9 cellular contexts compared by ENCODE assay signal in genomic region chr5:96663608-96664007, GRCh38. TPM values are rescaled to one million over a fixed set of nuclear protein-coding genes. Genes with fewer than 3 reads are reported as not detected.
DNase-seq lines count a peak whose midpoint lies in the region; ATAC-seq, FAIRE-seq and TF ChIP-seq lines count a peak whose summit lies in the region.
"Had no signal": no experiment of that assay in that cellular context is flagged by ENCODE, and none has a peak within 500 bp of the region (broad histone marks: within the 10 kb centered on the region; RNA-seq: fewer than 3 reads in every experiment).

No MANE protein-coding gene starts in this region.

- H3K27ac Mint-ChIP-seq in central memory CD8-positive, alpha-beta T cell (ENCODE audit: low read depth): peak overlapping the region; percentile 94

- peak overlapping the region; percentile 86 for H3K4me3 Mint-ChIP-seq in central memory CD8-positive, alpha-beta T cell

- H3K4me2 ChIP-seq in IMR-90 (ENCODE audit: low read depth, low read length): peak overlapping the region; percentile 87

- H3K23ac ChIP-seq in IMR-90 (ENCODE audit: low read depth, low read length): peak overlapping the region; percentile 77

- H3K18ac ChIP-seq in IMR-90 (ENCODE audit: low read depth, low read length): no peak overlapping the region

- BruUV-seq in IMR-90 (replicated peaks; lab: Mats Ljungman, UMichigan): no TSS peak

- H3K9me1 ChIP-seq in IMR-90 (ENCODE audit: insufficient read depth, low read length): peaks cover 6% of the 10 kb centered on the region

- no peaks in the 10 kb centered on the region for H3K27me3 Mint-ChIP-seq in central memory CD8-positive, alpha-beta T cell

- no peaks in the 10 kb centered on the region for H3K9me3 ChIP-seq in IMR-90 (ENCODE audit: control insufficient read depth, insufficient read depth, low read length)
- H3K9me3 ChIP-seq in mucosa of rectum (ENCODE audit: control insufficient read depth in 2 of 2, low read length in 2 of 2): no peaks in the 10 kb centered on the region

- H3K4me3 ChIP-seq in IMR-90 (ENCODE audit: insufficient read depth, low read depth, low read length) (peak overlapping the region; percentile 92), mucosa of rectum (ENCODE audit: low read length in 2 of 2) (peak overlapping the region; percentile 94 to 97)

- no peak overlapping the region for H4K5ac ChIP-seq in IMR-90 (ENCODE audit: low read depth, low read length)

- no peak overlapping the region for H2BK5ac ChIP-seq in IMR-90 (ENCODE audit: low read depth, low read length, poor library complexity, severe bottlenecking)

- dilution Hi-C loops in IMR-90 (cut with HindIII; ENCODE audit: low sequenced_read_pairs, unreplicated experiment): no loop called here

- no peak for DNase-seq in IMR-90
- no peak for DNase-seq in central memory CD8-positive, alpha-beta T cell (ENCODE audit: low spot score in 2 of 2)
- no peak for DNase-seq in central memory CD4-positive, alpha-beta T cell
- no peak for DNase-seq in NCI-H526 treated with DMSO at 0.1 percent for 48 hours (lab: John Stamatoyannopoulos, UW)
- DNase-seq in GM12892 (ENCODE audit: insufficient read length): no peak
- DNase-seq: NCI-H2171 had no signal

- WGBS in IMR-90 (ENCODE audit: extremely low coverage in 2 of 2, insufficient read length in 1 of 2), 2 experiments: 11% methylated on average over 5 of the region's 6 CpGs; no CpG with 5 or more reads in 1 of the 2 experiments

- H4K91ac ChIP-seq in IMR-90 (ENCODE audit: insufficient read depth, low read depth, low read length): no peak overlapping the region

- peak overlapping the region; percentile 81 for H3K14ac ChIP-seq in IMR-90 (replicated peaks; ENCODE audit: low read depth, low read length)

- TF ChIP-seq RAD21 in IMR-90 (IDR thresholded peaks at IDR 0.05; ENCODE audit: low read length): no peak

- H3K36me3 Mint-ChIP-seq in central memory CD8-positive, alpha-beta T cell (ENCODE audit: insufficient read depth): peaks cover 30% of the 10 kb centered on the region

- H2AK9ac ChIP-seq in IMR-90 (replicated peaks; ENCODE audit: low read depth, low read length, poor library complexity): peak overlapping the region; percentile 79

- H3K79me1 ChIP-seq in IMR-90 (ENCODE audit: low read depth in 1 of 2, low read length in 2 of 2): peaks cover 20 to 55% of the 10 kb centered on the region in 2 experiments

- H3K4me1 ChIP-seq in IMR-90 (ENCODE audit: control insufficient read depth, insufficient read depth, low read length) (peaks cover 1% of the 10 kb centered on the region; the same call in 1 of the 2 replicates), mucosa of rectum (ENCODE audit: control insufficient read depth in 2 of 2, insufficient read depth in 2 of 2, low read length in 2 of 2) (peaks cover 23 to 57% of the 10 kb centered on the region in 2 donors)

- no peak for ATAC-seq in IMR-90 (ENCODE audit: low read depth)
- ATAC-seq in central memory CD8-positive, alpha-beta T cell (replicated peaks; ENCODE audit: extremely low read depth, poor library complexity, severe bottlenecking): no peak
- ATAC-seq in HG02938 (IDR thresholded peaks at IDR 0.05; ENCODE audit: unreplicated experiment): no peak

- H3K4me1 Mint-ChIP-seq in central memory CD8-positive, alpha-beta T cell: peaks cover 74% of the 10 kb centered on the region

- no peak for TF ChIP-seq POLR2A in IMR-90 (IDR thresholded peaks at IDR 0.05; ENCODE audit: low read depth, low read length)
- TF ChIP-seq POLR2A in GM12892 (IDR thresholded peaks at IDR 0.05; ENCODE audit: low read depth, low read length): no peak

- no peak overlapping the region for H2BK15ac ChIP-seq in IMR-90 (ENCODE audit: low read depth, low read length)

- intact Hi-C loops in IMR-90 (cut with micrococcal nuclease): loop anchor here (1.0 to 10.0 kb wide), 4 partner anchors 36 to 709 kb away; no protein-coding TSS in a partner anchor

- no peaks in the 10 kb centered on the region for H3K9me3 Mint-ChIP-seq in central memory CD8-positive, alpha-beta T cell

- POLR2A ChIA-PET in IMR-90 (lab: Charles Lee; ENCODE audit: unreplicated experiment): no interaction called here

- CTCF ChIA-PET in IMR-90 (lab: Yijun Ruan, JAX): interaction anchor here (0.6 to 1.8 kb wide), 3 partner anchors 13 to 89 kb away, joined by 4 to 14 read pairs (median 7); no protein-coding TSS in a partner anchor

- no peak for FAIRE-seq in GM12892 (lab: Jason Lieb, UNC)

- H2AK5ac ChIP-seq in IMR-90 (ENCODE audit: low read depth, low read length): peak overlapping the region; percentile 56; the same call in 1 of the 2 replicates

- H3K9ac ChIP-seq in IMR-90 (ENCODE audit: low read depth, low read length) (peak overlapping the region; percentile 67), mucosa of rectum (ENCODE audit: low read depth in 1 of 2, low read length in 2 of 2) (peak overlapping the region; percentile 93 to 99)

- no peaks in the 10 kb centered on the region; the same call in 1 of the 2 replicates for H3K36me3 ChIP-seq in IMR-90 (ENCODE audit: control insufficient read depth, insufficient read depth, low read length)
- no peaks in the 10 kb centered on the region for H3K36me3 ChIP-seq in mucosa of rectum (ENCODE audit: control insufficient read depth in 2 of 2, insufficient read depth in 2 of 2, low read length in 2 of 2)

- no peaks in the 10 kb centered on the region for H3K27me3 ChIP-seq in IMR-90 (ENCODE audit: control insufficient read depth, insufficient read depth, low read length)
- H3K27me3 ChIP-seq in mucosa of rectum (ENCODE audit: control insufficient read depth in 2 of 2, insufficient read depth in 2 of 2, low read length in 2 of 2): no peaks in the 10 kb centered on the region

- no peak overlapping the region for H2BK120ac ChIP-seq in IMR-90 (ENCODE audit: low read depth, low read length)

- no peak overlapping the region for H4K8ac ChIP-seq in IMR-90 (ENCODE audit: low read depth in 2 of 2, low read length in 2 of 2)

- H3K27ac ChIP-seq in 22Rv1: peak overlapping the region; percentile 94
- no peak overlapping the region for H3K27ac ChIP-seq in IMR-90 (ENCODE audit: insufficient read depth, low read length)
- peak overlapping the region; percentile 99 to 100 for H3K27ac ChIP-seq in mucosa of rectum (ENCODE audit: low read depth in 2 of 2, low read length in 2 of 2)

- in situ Hi-C loops in IMR-90 (cut with MboI; ENCODE audit: low sequenced_read_pairs): no loop called here

- H3K56ac ChIP-seq in IMR-90 (ENCODE audit: extremely low read depth, insufficient read depth, low read length): peak overlapping the region; percentile 50; the same call in 1 of the 2 replicates

- no peak overlapping the region for H2BK20ac ChIP-seq in IMR-90 (ENCODE audit: low read depth, low read length)

- peaks cover 46% of the 10 kb centered on the region for H4K20me1 ChIP-seq in IMR-90 (ENCODE audit: insufficient read depth, low read length)

- peak overlapping the region; percentile 93 for H2AFZ ChIP-seq in IMR-90 (replicated peaks; ENCODE audit: low read length, poor library complexity)

- TF ChIP-seq CTCF in 22Rv1 (IDR thresholded peaks at IDR 0.05) (no peak), IMR-90 (conservative IDR thresholded peaks at IDR 0.05; ENCODE audit: low read depth, low read length) (no peak)

- peak overlapping the region; percentile 2; the same call in 1 of the 2 replicates for H3K4ac ChIP-seq in IMR-90 (ENCODE audit: low read depth, low read length)

TF ChIP-seq in IMR-90, 13 proteins besides CTCF, POLR2A, EP300 and RAD21:
- TF ChIP-seq SMC3 (IDR thresholded peaks at IDR 0.05; ENCODE audit: low read depth, low read length): no peak
- TF ChIP-seq CEBPB (IDR thresholded peaks at IDR 0.05; ENCODE audit: low read depth, low read length): no peak
- TF ChIP-seq MAZ (IDR thresholded peaks at IDR 0.05; ENCODE audit: borderline replicate concordance, low read depth, low read length): no peak
- TF ChIP-seq BHLHE40 (IDR thresholded peaks at IDR 0.05; ENCODE audit: low read depth, low read length): no peak
- no peak for TF ChIP-seq RCOR1 (IDR thresholded peaks at IDR 0.05; ENCODE audit: insufficient replicate concordance, low read length)
- TF ChIP-seq CHD1 (IDR thresholded peaks at IDR 0.05; ENCODE audit: low read depth, low read length): no peak
- TF ChIP-seq MAFK (IDR thresholded peaks at IDR 0.05; ENCODE audit: low read depth, low read length): no peak
- no peak for TF ChIP-seq ELK1 (IDR thresholded peaks at IDR 0.05; ENCODE audit: borderline replicate concordance, low read depth, low read length)
- no peak for TF ChIP-seq RFX5 (IDR thresholded peaks at IDR 0.05; ENCODE audit: low read depth, low read length)
- TF ChIP-seq FOS (IDR thresholded peaks at IDR 0.05; ENCODE audit: low read depth, low read length): no peak
- TF ChIP-seq USF2 (IDR thresholded peaks at IDR 0.05; ENCODE audit: low read depth, low read length): no peak
- TF ChIP-seq NFE2L2 (IDR thresholded peaks at IDR 0.05; ENCODE audit: low read depth, low read length): no peak
- TF ChIP-seq MXI1 (IDR thresholded peaks at IDR 0.05; ENCODE audit: borderline replicate concordance, low read depth, low read length): no peak

RNA-seq across cellular contexts. Expression of gene CAST, which starts 1.4 kb away (rescaled TPM):
- 128 and 183 TPM in 2 replicates for total RNA-seq in IMR-90 (2012; rRNA removed)
- 81.9 and 91.3 TPM in 2 replicates for polyA plus RNA-seq in IMR-90 (2012; rRNA removed)
- polyA plus RNA-seq in IMR-90 (2012; cell fraction: cytosol; rRNA removed): 31.1 and 42.0 TPM in 2 replicates
- 19.8 and 93.2 TPM in 2 replicates for polyA plus RNA-seq in IMR-90 (2012; cell fraction: nucleus; rRNA removed; ENCODE audit: low replicate concordance)
- polyA plus RNA-seq in GM12892 (2012; ENCODE audit: missing spikeins): 67.8 TPM
